3 cellular contexts compared by ENCODE assay signal in the genomic region with DNA sequence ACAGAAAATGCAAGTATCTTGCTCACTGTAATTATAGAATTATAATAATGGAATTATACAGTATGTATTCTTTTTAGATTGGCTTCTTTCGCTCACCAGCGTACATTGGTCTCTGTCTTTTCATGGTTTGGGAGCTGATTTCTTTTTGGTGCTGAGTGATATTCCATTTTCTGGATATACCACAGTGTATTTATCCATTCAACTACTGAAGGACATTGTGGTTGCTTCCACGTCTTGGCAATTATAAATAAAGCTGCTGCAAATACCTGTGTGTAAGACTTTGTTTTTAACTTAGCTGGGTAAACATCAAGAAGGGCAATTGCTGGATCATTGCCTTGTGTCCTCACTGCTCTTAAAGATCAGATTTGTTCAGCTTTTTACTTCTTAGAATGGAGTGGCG.
TF ChIP-seq lines count a peak whose summit lies in the region.

No MANE protein-coding gene starts in this region.

TF ChIP-seq in HEK293, 187 proteins besides CTCF, POLR2A, EP300 and RAD21 (continues in another document):
- TF ChIP-seq OSR2 (tag by site-specific recombination; IDR thresholded peaks at IDR 0.05) (no peak), ZNF146 (tag by site-specific recombination; IDR thresholded peaks at IDR 0.05) (peak; percentile 43; the same call in 1 of the 2 replicates), ZNF404 (tag by site-specific recombination; IDR thresholded peaks at IDR 0.05) (no peak), ZFP69B (tag by site-specific recombination; IDR thresholded peaks at IDR 0.05) (no peak)
- TF ChIP-seq, protein P1, sequence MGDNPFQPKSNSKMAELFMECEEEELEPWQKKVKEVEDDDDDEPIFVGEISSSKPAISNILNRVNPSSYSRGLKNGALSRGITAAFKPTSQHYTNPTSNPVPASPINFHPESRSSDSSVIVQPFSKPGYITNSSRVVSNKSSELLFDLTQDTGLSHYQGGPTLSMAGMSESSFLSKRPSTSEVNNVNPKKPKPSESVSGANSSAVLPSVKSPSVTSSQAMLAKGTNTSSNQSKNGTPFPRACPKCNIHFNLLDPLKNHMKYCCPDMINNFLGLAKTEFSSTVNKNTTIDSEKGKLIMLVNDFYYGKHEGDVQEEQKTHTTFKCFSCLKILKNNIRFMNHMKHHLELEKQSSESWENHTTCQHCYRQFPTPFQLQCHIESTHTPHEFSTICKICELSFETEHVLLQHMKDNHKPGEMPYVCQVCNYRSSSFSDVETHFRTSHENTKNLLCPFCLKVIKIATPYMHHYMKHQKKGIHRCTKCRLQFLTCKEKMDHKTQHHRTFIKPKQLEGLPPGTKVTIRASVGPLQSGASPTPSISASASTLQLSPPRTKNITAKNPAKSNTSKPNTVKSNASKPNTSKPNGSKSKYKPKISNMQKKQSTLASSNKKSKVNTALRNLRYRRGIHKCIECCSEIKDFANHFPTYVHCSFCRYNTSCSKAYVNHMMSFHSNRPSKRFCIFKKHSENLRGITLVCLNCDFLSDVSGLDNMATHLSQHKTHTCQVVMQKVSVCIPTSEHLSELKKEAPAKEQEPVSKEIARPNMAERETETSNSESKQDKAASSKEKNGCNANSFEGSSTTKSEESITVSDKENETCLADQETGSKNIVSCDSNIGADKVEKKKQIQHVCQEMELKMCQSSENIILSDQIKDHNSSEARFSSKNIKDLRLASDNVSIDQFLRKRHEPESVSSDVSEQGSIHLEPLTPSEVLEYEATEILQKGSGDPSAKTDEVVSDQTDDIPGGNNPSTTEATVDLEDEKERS (tag by site-specific recombination; IDR thresholded peaks at IDR 0.05): no peak
- TF ChIP-seq, protein P2, sequence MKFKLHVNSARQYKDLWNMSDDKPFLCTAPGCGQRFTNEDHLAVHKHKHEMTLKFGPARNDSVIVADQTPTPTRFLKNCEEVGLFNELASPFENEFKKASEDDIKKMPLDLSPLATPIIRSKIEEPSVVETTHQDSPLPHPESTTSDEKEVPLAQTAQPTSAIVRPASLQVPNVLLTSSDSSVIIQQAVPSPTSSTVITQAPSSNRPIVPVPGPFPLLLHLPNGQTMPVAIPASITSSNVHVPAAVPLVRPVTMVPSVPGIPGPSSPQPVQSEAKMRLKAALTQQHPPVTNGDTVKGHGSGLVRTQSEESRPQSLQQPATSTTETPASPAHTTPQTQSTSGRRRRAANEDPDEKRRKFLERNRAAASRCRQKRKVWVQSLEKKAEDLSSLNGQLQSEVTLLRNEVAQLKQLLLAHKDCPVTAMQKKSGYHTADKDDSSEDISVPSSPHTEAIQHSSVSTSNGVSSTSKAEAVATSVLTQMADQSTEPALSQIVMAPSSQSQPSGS (tag by site-specific recombination; IDR thresholded peaks at IDR 0.05; ENCODE audit: low read depth): no peak
- TF ChIP-seq, protein P3, sequence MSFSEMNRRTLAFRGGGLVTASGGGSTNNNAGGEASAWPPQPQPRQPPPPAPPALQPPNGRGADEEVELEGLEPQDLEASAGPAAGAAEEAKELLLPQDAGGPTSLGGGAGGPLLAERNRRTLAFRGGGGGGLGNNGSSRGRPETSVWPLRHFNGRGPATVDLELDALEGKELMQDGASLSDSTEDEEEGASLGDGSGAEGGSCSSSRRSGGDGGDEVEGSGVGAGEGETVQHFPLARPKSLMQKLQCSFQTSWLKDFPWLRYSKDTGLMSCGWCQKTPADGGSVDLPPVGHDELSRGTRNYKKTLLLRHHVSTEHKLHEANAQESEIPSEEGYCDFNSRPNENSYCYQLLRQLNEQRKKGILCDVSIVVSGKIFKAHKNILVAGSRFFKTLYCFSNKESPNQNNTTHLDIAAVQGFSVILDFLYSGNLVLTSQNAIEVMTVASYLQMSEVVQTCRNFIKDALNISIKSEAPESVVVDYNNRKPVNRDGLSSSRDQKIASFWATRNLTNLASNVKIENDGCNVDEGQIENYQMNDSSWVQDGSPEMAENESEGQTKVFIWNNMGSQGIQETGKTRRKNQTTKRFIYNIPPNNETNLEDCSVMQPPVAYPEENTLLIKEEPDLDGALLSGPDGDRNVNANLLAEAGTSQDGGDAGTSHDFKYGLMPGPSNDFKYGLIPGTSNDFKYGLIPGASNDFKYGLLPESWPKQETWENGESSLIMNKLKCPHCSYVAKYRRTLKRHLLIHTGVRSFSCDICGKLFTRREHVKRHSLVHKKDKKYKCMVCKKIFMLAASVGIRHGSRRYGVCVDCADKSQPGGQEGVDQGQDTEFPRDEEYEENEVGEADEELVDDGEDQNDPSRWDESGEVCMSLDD (tag by site-specific recombination; IDR thresholded peaks at IDR 0.05): no peak

TF ChIP-seq in GM12878, 131 proteins besides CTCF, POLR2A, EP300 and RAD21 (continues in another document):
- TF ChIP-seq FOXK2 (IDR thresholded peaks at IDR 0.05): no peak
- TF ChIP-seq, protein P4, sequence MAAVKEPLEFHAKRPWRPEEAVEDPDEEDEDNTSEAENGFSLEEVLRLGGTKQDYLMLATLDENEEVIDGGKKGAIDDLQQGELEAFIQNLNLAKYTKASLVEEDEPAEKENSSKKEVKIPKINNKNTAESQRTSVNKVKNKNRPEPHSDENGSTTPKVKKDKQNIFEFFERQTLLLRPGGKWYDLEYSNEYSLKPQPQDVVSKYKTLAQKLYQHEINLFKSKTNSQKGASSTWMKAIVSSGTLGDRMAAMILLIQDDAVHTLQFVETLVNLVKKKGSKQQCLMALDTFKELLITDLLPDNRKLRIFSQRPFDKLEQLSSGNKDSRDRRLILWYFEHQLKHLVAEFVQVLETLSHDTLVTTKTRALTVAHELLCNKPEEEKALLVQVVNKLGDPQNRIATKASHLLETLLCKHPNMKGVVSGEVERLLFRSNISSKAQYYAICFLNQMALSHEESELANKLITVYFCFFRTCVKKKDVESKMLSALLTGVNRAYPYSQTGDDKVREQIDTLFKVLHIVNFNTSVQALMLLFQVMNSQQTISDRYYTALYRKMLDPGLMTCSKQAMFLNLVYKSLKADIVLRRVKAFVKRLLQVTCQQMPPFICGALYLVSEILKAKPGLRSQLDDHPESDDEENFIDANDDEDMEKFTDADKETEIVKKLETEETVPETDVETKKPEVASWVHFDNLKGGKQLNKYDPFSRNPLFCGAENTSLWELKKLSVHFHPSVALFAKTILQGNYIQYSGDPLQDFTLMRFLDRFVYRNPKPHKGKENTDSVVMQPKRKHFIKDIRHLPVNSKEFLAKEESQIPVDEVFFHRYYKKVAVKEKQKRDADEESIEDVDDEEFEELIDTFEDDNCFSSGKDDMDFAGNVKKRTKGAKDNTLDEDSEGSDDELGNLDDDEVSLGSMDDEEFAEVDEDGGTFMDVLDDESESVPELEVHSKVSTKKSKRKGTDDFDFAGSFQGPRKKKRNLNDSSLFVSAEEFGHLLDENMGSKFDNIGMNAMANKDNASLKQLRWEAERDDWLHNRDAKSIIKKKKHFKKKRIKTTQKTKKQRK (IDR thresholded peaks at IDR 0.05; ENCODE audit: low read depth, low read length): no peak
- TF ChIP-seq NRF1 (conservative IDR thresholded peaks at IDR 0.05; ENCODE audit: low read depth, low read length): no peak
- TF ChIP-seq, protein P5, sequence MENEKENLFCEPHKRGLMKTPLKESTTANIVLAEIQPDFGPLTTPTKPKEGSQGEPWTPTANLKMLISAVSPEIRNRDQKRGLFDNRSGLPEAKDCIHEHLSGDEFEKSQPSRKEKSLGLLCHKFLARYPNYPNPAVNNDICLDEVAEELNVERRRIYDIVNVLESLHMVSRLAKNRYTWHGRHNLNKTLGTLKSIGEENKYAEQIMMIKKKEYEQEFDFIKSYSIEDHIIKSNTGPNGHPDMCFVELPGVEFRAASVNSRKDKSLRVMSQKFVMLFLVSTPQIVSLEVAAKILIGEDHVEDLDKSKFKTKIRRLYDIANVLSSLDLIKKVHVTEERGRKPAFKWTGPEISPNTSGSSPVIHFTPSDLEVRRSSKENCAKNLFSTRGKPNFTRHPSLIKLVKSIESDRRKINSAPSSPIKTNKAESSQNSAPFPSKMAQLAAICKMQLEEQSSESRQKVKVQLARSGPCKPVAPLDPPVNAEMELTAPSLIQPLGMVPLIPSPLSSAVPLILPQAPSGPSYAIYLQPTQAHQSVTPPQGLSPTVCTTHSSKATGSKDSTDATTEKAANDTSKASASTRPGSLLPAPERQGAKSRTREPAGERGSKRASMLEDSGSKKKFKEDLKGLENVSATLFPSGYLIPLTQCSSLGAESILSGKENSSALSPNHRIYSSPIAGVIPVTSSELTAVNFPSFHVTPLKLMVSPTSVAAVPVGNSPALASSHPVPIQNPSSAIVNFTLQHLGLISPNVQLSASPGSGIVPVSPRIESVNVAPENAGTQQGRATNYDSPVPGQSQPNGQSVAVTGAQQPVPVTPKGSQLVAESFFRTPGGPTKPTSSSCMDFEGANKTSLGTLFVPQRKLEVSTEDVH (IDR thresholded peaks at IDR 0.05; ENCODE audit: low read depth, partially characterized antibody): no peak
- TF ChIP-seq, protein P6, sequence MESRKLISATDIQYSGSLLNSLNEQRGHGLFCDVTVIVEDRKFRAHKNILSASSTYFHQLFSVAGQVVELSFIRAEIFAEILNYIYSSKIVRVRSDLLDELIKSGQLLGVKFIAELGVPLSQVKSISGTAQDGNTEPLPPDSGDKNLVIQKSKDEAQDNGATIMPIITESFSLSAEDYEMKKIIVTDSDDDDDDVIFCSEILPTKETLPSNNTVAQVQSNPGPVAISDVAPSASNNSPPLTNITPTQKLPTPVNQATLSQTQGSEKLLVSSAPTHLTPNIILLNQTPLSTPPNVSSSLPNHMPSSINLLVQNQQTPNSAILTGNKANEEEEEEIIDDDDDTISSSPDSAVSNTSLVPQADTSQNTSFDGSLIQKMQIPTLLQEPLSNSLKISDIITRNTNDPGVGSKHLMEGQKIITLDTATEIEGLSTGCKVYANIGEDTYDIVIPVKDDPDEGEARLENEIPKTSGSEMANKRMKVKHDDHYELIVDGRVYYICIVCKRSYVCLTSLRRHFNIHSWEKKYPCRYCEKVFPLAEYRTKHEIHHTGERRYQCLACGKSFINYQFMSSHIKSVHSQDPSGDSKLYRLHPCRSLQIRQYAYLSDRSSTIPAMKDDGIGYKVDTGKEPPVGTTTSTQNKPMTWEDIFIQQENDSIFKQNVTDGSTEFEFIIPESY (IDR thresholded peaks at IDR 0.05): no peak
- TF ChIP-seq POLR2AphosphoS5 (IDR thresholded peaks at IDR 0.05; ENCODE audit: low read length): no peak

TF ChIP-seq in H1, 55 proteins besides CTCF, POLR2A, EP300 and RAD21:
- no peak for TF ChIP-seq TEAD4 (IDR thresholded peaks at IDR 0.05; ENCODE audit: low read depth, low read length)
- TF ChIP-seq KDM1A (IDR thresholded peaks at IDR 0.05; ENCODE audit: borderline replicate concordance, low read length): peak; percentile 56; the same call in 1 of the 2 replicates
- TF ChIP-seq BCL11A (IDR thresholded peaks at IDR 0.05; ENCODE audit: low read depth in 2 of 2, low read length in 2 of 2): no peak
- no peak for TF ChIP-seq TBP (IDR thresholded peaks at IDR 0.05; ENCODE audit: low read depth, low read length)
